1 cellular context compared by ENCODE assay signal in genomic region chr14:104227806-104228205, GRCh38.
TF ChIP-seq lines count a peak whose summit lies in the region.

No MANE protein-coding gene starts in this region.

TF ChIP-seq in GM23338, 12 proteins besides CTCF, POLR2A, EP300 and RAD21 (continued from another document):
- no peak for TF ChIP-seq EZH2phosphoT487 (IDR thresholded peaks at IDR 0.05; ENCODE audit: unreplicated experiment)
- no peak for TF ChIP-seq REST (IDR thresholded peaks at IDR 0.05; ENCODE audit: unreplicated experiment)
- no peak for TF ChIP-seq ZNF114 (CRISPR knock-in tag; IDR thresholded peaks at IDR 0.05)
- TF ChIP-seq JUNB (IDR thresholded peaks at IDR 0.05; ENCODE audit: unreplicated experiment) = no peak
